ENCODE assay signal across 22 cellular contexts in genomic region chr15:50939911-50940310, GRCh38. TPM values are rescaled to one million over a fixed set of nuclear protein-coding genes. Genes with fewer than 3 reads are reported as not detected.
DNase-seq lines count a peak whose midpoint lies in the region; ATAC-seq and TF ChIP-seq lines count a peak whose summit lies in the region.
"Had no signal": no experiment of that assay in that cellular context is flagged by ENCODE, and none has a peak within 500 bp of the region (broad histone marks: within the 10 kb centered on the region; RNA-seq: fewer than 3 reads in every experiment).

No MANE protein-coding gene starts in this region.

- H3K27me3 ChIP-seq in cardiac muscle cell (no peaks in the 10 kb centered on the region), hepatocyte (no peaks in the 10 kb centered on the region)
- H3K27me3 ChIP-seq: heart left ventricle, SJCRH30 had no signal

- no peak overlapping the region for H2AFZ ChIP-seq in hepatocyte

- H3K9me2 ChIP-seq in hepatocyte (replicated peaks; ENCODE audit: insufficient read depth), result no peaks in the 10 kb centered on the region

- H3K36me3 ChIP-seq in cardiac muscle cell (peaks cover 4% of the 10 kb centered on the region), hepatocyte (replicated peaks; ENCODE audit: insufficient read depth, low read depth) (no peaks in the 10 kb centered on the region)

- DNase-seq in cardiac muscle cell (ENCODE audit: low read depth in 1 of 2, low spot score in 1 of 2), result peak in 1 of 2 donors; percentile 45
- DNase-seq in left cardiac atrium, result no peak
- DNase-seq in astrocyte of the hippocampus (ENCODE audit: low read depth, low spot score), result peak; percentile 12
- DNase-seq in hepatocyte (ENCODE audit: low spot score), result peak; percentile 10
- no peak for DNase-seq in kidney glomerular epithelial cell (lab: John Stamatoyannopoulos, UW)
- DNase-seq in NOMO-1 treated with DMSO at 0.1 percent for 48 hours (lab: John Stamatoyannopoulos, UW; ENCODE audit: unreplicated experiment), result no peak
- no peak for DNase-seq in activated CD8-positive, alpha-beta memory T cell treated with anti-CD3 and anti-CD28 coated beads, Interleukin-2, amount 50 U/mL, for 4 hours
- DNase-seq: activated CD4-positive, CD25-positive, alpha-beta regulatory T cell treated with anti-CD3 and anti-CD28 coated beads, Interleukin-2, amount 50 U/mL, for 72 hours; C1 segment of cervical spinal cord; central memory CD4-positive, alpha-beta T cell; effector memory CD4-positive, alpha-beta T cell; GF-D8; heart left ventricle; naive B cell; NCI-H1694 treated with DMSO at 0.1 percent for 48 hours; NCI-H748 treated with DMSO at 0.1 percent for 48 hours; SJCRH30; stimulated activated CD4-positive, alpha-beta T cell treated with anti-CD3 and anti-CD28 coated beads, Interleukin-1b, Interleukin-23, amount 100 ng/mL, for 48 hours; T-helper 9 cell had no signal

- no peak overlapping the region for H3K4me3 ChIP-seq in cardiac muscle cell
- no peak overlapping the region for H3K4me3 ChIP-seq in hepatocyte
- H3K4me3 ChIP-seq: heart left ventricle, SJCRH30 had no signal

- peak overlapping the region; percentile 27 for H3K4me2 ChIP-seq in hepatocyte

- no peaks in the 10 kb centered on the region for H4K20me1 ChIP-seq in hepatocyte (ENCODE audit: insufficient read depth, poor library complexity, severe bottlenecking)

- H3K79me2 ChIP-seq in hepatocyte, result no peaks in the 10 kb centered on the region

- H3K4me1 ChIP-seq in cardiac muscle cell (ENCODE audit: low read depth), result peaks cover 9% of the 10 kb centered on the region
- H3K4me1 ChIP-seq in hepatocyte (ENCODE audit: insufficient read depth), result peaks cover 7% of the 10 kb centered on the region
- H3K4me1 ChIP-seq: heart left ventricle, SJCRH30 had no signal

- no peak for TF ChIP-seq CTCF in cardiac muscle cell (IDR thresholded peaks at IDR 0.05; ENCODE audit: low read depth, low read length)
- no peak for TF ChIP-seq CTCF in hepatocyte (IDR thresholded peaks at IDR 0.05; ENCODE audit: poor library complexity)

- ATAC-seq in left cardiac atrium (no peak), GM18873 (IDR thresholded peaks at IDR 0.05; ENCODE audit: low FRiP score, unreplicated experiment) (no peak)
- ATAC-seq: HCT116, heart left ventricle, sciatic nerve had no signal

- H3K9me3 ChIP-seq in cardiac muscle cell (ENCODE audit: low read depth) (no peaks in the 10 kb centered on the region), hepatocyte (ENCODE audit: low read depth) (no peaks in the 10 kb centered on the region)
- H3K9me3 ChIP-seq: heart left ventricle, SJCRH30 had no signal

- intact Hi-C loops in left cardiac atrium (cut with DNase I), result loop anchor here in 1 of 2 donors (10.0 kb wide), 1 partner anchor 155 kb away; the partner anchor contains the start of gene TNFAIP8L3

- peak overlapping the region; percentile 62 for H3K27ac ChIP-seq in cardiac muscle cell
- peak overlapping the region; percentile 4 for H3K27ac ChIP-seq in hepatocyte
- H3K27ac ChIP-seq: heart left ventricle, SJCRH30 had no signal

- WGBS in hepatocyte (ENCODE audit: low lambda C conversion rate, missing lambda C conversion rate), result 33% methylated on average over 2 of the region's 2 CpGs

RNA-seq across cellular contexts. Expression of gene AP4E1, which starts 31.4 kb away (rescaled TPM):
- 6.1 and 6.4 TPM in 2 replicates for total RNA-seq in cardiac muscle cell
- 3.5 and 7.3 TPM in 2 replicates for polyA plus RNA-seq in cardiac muscle cell
- total RNA-seq in left cardiac atrium, result 1 to 10 TPM; 6.3 to 9.9 TPM
- total RNA-seq in hepatocyte, result 10.6 and 12.4 TPM in 2 replicates
- polyA plus RNA-seq in hepatocyte, result 1.4 and 2.0 TPM in 2 replicates

Comparison
In these comparisons a context has a peak if more than half of its experiments do, and no peak if none do; other contexts are left out.
1. DNase-seq: peak in astrocyte of the hippocampus (single experiment) and hepatocyte (single experiment); none in left cardiac atrium (single experiment), kidney glomerular epithelial cell (single experiment), NOMO-1 treated with DMSO at 0.1 percent for 48 hours (single experiment) and activated CD8-positive, alpha-beta memory T cell treated with anti-CD3 and anti-CD28 coated beads, Interleukin-2, amount 50 U/mL, for 4 hours (single experiment).